ENCODE assay signal across 8 cellular contexts in genomic region chr19:913080-913748, GRCh38. TPM values are rescaled to one million over a fixed set of nuclear protein-coding genes. Genes with fewer than 3 reads are reported as not detected.
DNase-seq lines count a peak whose midpoint lies in the region; ATAC-seq, FAIRE-seq and TF ChIP-seq lines count a peak whose summit lies in the region.

Gene R3HDM4 (minus strand): TSS chr19:913219. CDS start chr19:913157, 62 bp downstream.

- intact Hi-C loops in breast epithelium (cut with DNase I; ENCODE audit: low total_unique reads), result no loop called here

- no peak for TF ChIP-seq EP300 in A549 (IDR thresholded peaks at IDR 0.05)

- DNase-seq in A549 (ENCODE audit: low read depth in 1 of 2, low spot score in 1 of 2) (peak; percentile 54 to 61), LHCN-M2 (ENCODE audit: low read depth) (peak; percentile 27), WTC11 (ENCODE audit: low spot score) (peak; percentile 64), breast epithelium (ENCODE audit: low spot score in 2 of 2) (peak; percentile 76 to 84), iPS-NIHi11 (ENCODE audit: low spot score) (peak; percentile 94), NCI-H1694 (lab: John Stamatoyannopoulos, UW) (no peak)

- H3K4me1 ChIP-seq in A549, result peaks cover 26% of the 10 kb centered on the region
- peaks cover 3 to 16% of the 10 kb centered on the region in 2 donors for H3K4me1 ChIP-seq in breast epithelium

- no peaks in the 10 kb centered on the region for H3K4me1 Mint-ChIP-seq in WTC11

- CTCF ChIA-PET in A549 (lab: Yijun Ruan, JAX) (no interaction called here), WTC11 (lab: Charles Lee) (no interaction called here)

- H3K9me3 ChIP-seq in A549 (no peaks in the 10 kb centered on the region), breast epithelium (no peaks in the 10 kb centered on the region)

- H3K27ac ChIP-seq in A549 (peak within 1 kb of the TSS; percentile 98 to 100), breast epithelium (peak within 1 kb of the TSS; percentile 96 to 98), skin epidermis (peak within 1 kb of the TSS; percentile 84 to 100 (median 98))

- TF ChIP-seq CTCF in A549 (IDR thresholded peaks at IDR 0.05), result no peak
- no peak for TF ChIP-seq CTCF in WTC11 (IDR thresholded peaks at IDR 0.05)
- no peak for TF ChIP-seq CTCF in breast epithelium (IDR thresholded peaks at IDR 0.05)

- peak; percentile 38; the same call in 1 of the 2 replicates for TF ChIP-seq POLR2A in A549 (IDR thresholded peaks at IDR 0.05; ENCODE audit: low read length)
- no peak for TF ChIP-seq POLR2A in breast epithelium (IDR thresholded peaks at IDR 0.05)

- H3K4me3 Mint-ChIP-seq in WTC11, result peak within 1 kb of the TSS; percentile 70

- H3K9me3 Mint-ChIP-seq in WTC11, result no peaks in the 10 kb centered on the region

- peak within 1 kb of the TSS; percentile 78 for H3K4me2 ChIP-seq in A549

- TF ChIP-seq RAD21 in A549 (conservative IDR thresholded peaks at IDR 0.05 in 1 of 2, IDR thresholded peaks at IDR 0.05 in 1 of 2), result no peak

- peaks cover 35% of the 10 kb centered on the region for H3K27me3 Mint-ChIP-seq in WTC11 (ENCODE audit: low read depth)

- H3K36me3 ChIP-seq in breast epithelium, result no peaks in the 10 kb centered on the region

- peak within 1 kb of the TSS; percentile 70 for H3K4me3 ChIP-seq in A549
- peak within 1 kb of the TSS; percentile 80 to 98 (median 85) for H3K4me3 ChIP-seq in breast epithelium
- peak within 1 kb of the TSS; percentile 61 to 90 (median 70) for H3K4me3 ChIP-seq in skin epidermis

- FAIRE-seq in A549 (lab: Jason Lieb, UNC), result no peak

- ATAC-seq in A549 (peak; percentile 68 to 80), GM18867 (IDR thresholded peaks at IDR 0.05; ENCODE audit: unreplicated experiment) (peak; percentile 51), WTC11 (peak; percentile 43)

- no peak within 1 kb of the TSS for H3K27ac Mint-ChIP-seq in WTC11

- POLR2A ChIA-PET in A549 (lab: Yijun Ruan, JAX) (no interaction called here), WTC11 (lab: Charles Lee) (no interaction called here)

- WGBS in A549 (ENCODE audit: missing lambda C conversion rate), result 21% methylated on average over 13 of the region's 76 CpGs

- peaks cover 5 to 8% of the 10 kb centered on the region in 2 donors for H3K27me3 ChIP-seq in breast epithelium

- H3K36me3 Mint-ChIP-seq in WTC11, result peaks cover 3% of the 10 kb centered on the region; the same call in 1 of the 2 replicates

TF ChIP-seq in A549, 52 proteins besides CTCF, POLR2A, EP300 and RAD21:
- TF ChIP-seq BCL3 (IDR thresholded peaks at IDR 0.05) (peak; percentile 57; the same call in 1 of the 3 replicates), JUN (IDR thresholded peaks at IDR 0.05) (peak; percentile 30 to 81; a peak in 3 of 5 replicates), RFX5 (IDR thresholded peaks at IDR 0.05) (no peak), E2F6 (IDR thresholded peaks at IDR 0.05; ENCODE audit: borderline replicate concordance, low read depth) (no peak), EHF (CRISPR knock-in tag; IDR thresholded peaks at IDR 0.05) (no peak)
TF ChIP-seq in A549: peak in this region for 2.

TF ChIP-seq in WTC11, 78 proteins besides CTCF, POLR2A, EP300 and RAD21:
- TF ChIP-seq NR3C1 (CRISPR knock-in tag; conservative IDR thresholded peaks at IDR 0.05; ENCODE audit: low read depth) (no peak), PRDM15 (CRISPR knock-in tag; IDR thresholded peaks at IDR 0.05) (peak; percentile 83), ATF1 (CRISPR knock-in tag; IDR thresholded peaks at IDR 0.05) (no peak), SP1 (CRISPR knock-in tag; conservative IDR thresholded peaks at IDR 0.05) (peak; percentile 82)
- TF ChIP-seq, protein P1, sequence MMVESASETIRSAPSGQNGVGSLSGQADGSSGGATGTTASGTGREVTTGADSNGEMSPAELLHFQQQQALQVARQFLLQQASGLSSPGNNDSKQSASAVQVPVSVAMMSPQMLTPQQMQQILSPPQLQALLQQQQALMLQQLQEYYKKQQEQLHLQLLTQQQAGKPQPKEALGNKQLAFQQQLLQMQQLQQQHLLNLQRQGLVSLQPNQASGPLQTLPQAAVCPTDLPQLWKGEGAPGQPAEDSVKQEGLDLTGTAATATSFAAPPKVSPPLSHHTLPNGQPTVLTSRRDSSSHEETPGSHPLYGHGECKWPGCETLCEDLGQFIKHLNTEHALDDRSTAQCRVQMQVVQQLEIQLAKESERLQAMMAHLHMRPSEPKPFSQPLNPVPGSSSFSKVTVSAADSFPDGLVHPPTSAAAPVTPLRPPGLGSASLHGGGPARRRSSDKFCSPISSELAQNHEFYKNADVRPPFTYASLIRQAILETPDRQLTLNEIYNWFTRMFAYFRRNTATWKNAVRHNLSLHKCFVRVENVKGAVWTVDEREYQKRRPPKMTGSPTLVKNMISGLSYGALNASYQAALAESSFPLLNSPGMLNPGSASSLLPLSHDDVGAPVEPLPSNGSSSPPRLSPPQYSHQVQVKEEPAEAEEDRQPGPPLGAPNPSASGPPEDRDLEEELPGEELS (CRISPR knock-in tag; IDR thresholded peaks at IDR 0.05), result no peak

RNA-seq across cellular contexts. Expression of gene R3HDM4, which starts in this region (rescaled TPM):
- polyA plus RNA-seq in A549 (2011; rRNA removed), result 16.9 and 22.7 TPM in 2 replicates
- 23.1 and 33.7 TPM in 2 replicates for polyA plus RNA-seq in A549 (2012; cell fraction: cytosol; rRNA removed)
- polyA plus RNA-seq in A549 (2012; cell fraction: nucleus; rRNA removed), result 51.5 and 54.5 TPM in 2 replicates
- 18.8 to 24.8 TPM (median 20.7 TPM) in 3 replicates for polyA plus RNA-seq in A549 (2017; fragmentation: RNase III; extraction: RNeasy Plus Mini Kit Qiagen cat#74134 plus additional on column Dnase treatment)
- polyA minus RNA-seq in A549 (2011; rRNA and poly(A)+ RNA removed), result 15.0 and 15.1 TPM in 2 replicates
- 40.3 and 42.7 TPM in 2 replicates for total RNA-seq in LHCN-M2 (2014; rRNA removed)
- polyA plus RNA-seq in LHCN-M2 (2012), result 45.5 TPM
- total RNA-seq in WTC11 (2021), result 85.5 to 99.5 TPM (median 88.3 TPM) in 3 replicates
- 10 to 100 TPM; 31.8 to 41.6 (median 41.0) TPM for total RNA-seq in breast epithelium

Comparison
In these comparisons a context has a peak if more than half of its experiments do, and no peak if none do; other contexts are left out.
1. Of the 8 proteins assayed by ChIP-seq in both WTC11 and A549: peak only in WTC11: none; only in A549: JUN; in both: none; in neither: 7.